ENCODE assay signal across 21 cellular contexts in the genomic region with DNA sequence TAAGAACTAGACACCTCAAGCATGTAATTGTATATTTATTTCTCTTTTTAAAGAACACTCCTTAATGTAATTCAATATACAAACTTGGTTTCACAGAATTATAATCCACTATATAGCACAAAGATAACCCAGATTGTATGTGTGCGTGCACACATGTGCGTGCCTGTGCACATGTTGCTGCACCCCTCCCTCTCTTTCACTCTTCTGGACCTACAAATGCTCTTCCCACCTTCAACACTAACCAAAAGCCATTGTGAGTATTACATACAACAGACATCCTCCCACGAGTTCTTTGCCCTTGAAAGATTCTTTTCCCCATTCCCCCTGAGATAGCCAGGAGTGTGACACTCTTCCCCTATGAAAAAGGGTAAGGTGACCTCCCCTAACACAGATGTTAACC.
DNase-seq lines count a peak whose midpoint lies in the region; ATAC-seq, FAIRE-seq and TF ChIP-seq lines count a peak whose summit lies in the region.
"Had no signal": no experiment of that assay in that cellular context is flagged by ENCODE, and none has a peak within 500 bp of the region (broad histone marks: within the 10 kb centered on the region; RNA-seq: fewer than 3 reads in every experiment).

No MANE protein-coding gene starts in this region.

- H3K36me3 Mint-ChIP-seq in activated CD8-positive, alpha-beta T cell treated with anti-CD3 and anti-CD28 coated beads for 36 hours (ENCODE audit: low read depth), result peaks cover 32% of the 10 kb centered on the region
- H3K36me3 Mint-ChIP-seq in activated CD8-positive, alpha-beta T cell treated with anti-CD3 and anti-CD28 coated beads, Interleukin-2, amount 10 ng/mL, durations not matched to agents 7 days and 5 days (ENCODE audit: low read depth), result peaks cover 28% of the 10 kb centered on the region
- H3K36me3 Mint-ChIP-seq in CD4-positive, alpha-beta memory T cell, result peaks cover 26 to 33% of the 10 kb centered on the region in 2 donors

- no peaks in the 10 kb centered on the region for H3K79me2 ChIP-seq in GM12878 (ENCODE audit: control insufficient read depth, insufficient read depth, low read length)

- H3K23ac ChIP-seq in neuronal stem cell (ENCODE audit: low read depth, low read length, poor library complexity), result no peak overlapping the region

- H2BK12ac ChIP-seq in neuronal stem cell (ENCODE audit: low read length), result no peak overlapping the region

- H3K4me3 Mint-ChIP-seq in activated CD8-positive, alpha-beta T cell treated with anti-CD3 and anti-CD28 coated beads for 36 hours, result no peak overlapping the region
- no peak overlapping the region for H3K4me3 Mint-ChIP-seq in activated CD8-positive, alpha-beta T cell treated with anti-CD3 and anti-CD28 coated beads, Interleukin-2, amount 10 ng/mL, durations not matched to agents 7 days and 5 days
- no peak overlapping the region for H3K4me3 Mint-ChIP-seq in CD4-positive, alpha-beta memory T cell
- H3K4me3 Mint-ChIP-seq: HFFc6 had no signal

- H2AFZ ChIP-seq in GM12878 (ENCODE audit: control insufficient read depth, low read depth, low read length) (no peak overlapping the region), neuronal stem cell (ENCODE audit: low read length) (no peak overlapping the region)

- no peak for TF ChIP-seq EP300 in GM12878 (IDR thresholded peaks at IDR 0.05; ENCODE audit: borderline replicate concordance in 1 of 2, control insufficient read depth in 1 of 2, low read depth in 2 of 2, low read length in 2 of 2)

- no peaks in the 10 kb centered on the region for H3K27me3 Mint-ChIP-seq in activated CD8-positive, alpha-beta T cell treated with anti-CD3 and anti-CD28 coated beads for 36 hours
- H3K27me3 Mint-ChIP-seq in activated CD8-positive, alpha-beta T cell treated with anti-CD3 and anti-CD28 coated beads, Interleukin-2, amount 10 ng/mL, durations not matched to agents 7 days and 5 days (ENCODE audit: low read depth), result no peaks in the 10 kb centered on the region
- no peaks in the 10 kb centered on the region for H3K27me3 Mint-ChIP-seq in CD4-positive, alpha-beta memory T cell

- no TSS peak for BruUV-seq in GM12878 (replicated peaks; lab: Mats Ljungman, UMichigan)

- H3K14ac ChIP-seq in neuronal stem cell (ENCODE audit: low read length), result peak overlapping the region; percentile 31

- no peak overlapping the region for H2BK15ac ChIP-seq in neuronal stem cell (ENCODE audit: low read length)

- RAD21 ChIA-PET in GM12878 (lab: Charles Lee; ENCODE audit: unreplicated experiment), result no interaction called here

- in situ Hi-C loops in GM12878 (cut with MboI), result no loop called here

- no peak overlapping the region for H3K9ac ChIP-seq in GM12878 (ENCODE audit: control insufficient read depth, insufficient read depth, low read length)
- H3K9ac ChIP-seq in neuronal stem cell (ENCODE audit: low read depth, low read length, poor library complexity), result no peak overlapping the region
- H3K9ac ChIP-seq: KMS-11 had no signal

- H4K8ac ChIP-seq in neuronal stem cell (ENCODE audit: low read depth, low read length), result no peak overlapping the region

- H3K9me3 Mint-ChIP-seq in activated CD8-positive, alpha-beta T cell treated with anti-CD3 and anti-CD28 coated beads for 36 hours, result no peaks in the 10 kb centered on the region
- H3K9me3 Mint-ChIP-seq in activated CD8-positive, alpha-beta T cell treated with anti-CD3 and anti-CD28 coated beads, Interleukin-2, amount 10 ng/mL, durations not matched to agents 7 days and 5 days (ENCODE audit: insufficient read depth), result no peaks in the 10 kb centered on the region
- H3K9me3 Mint-ChIP-seq in CD4-positive, alpha-beta memory T cell, result peaks cover 0 to 2% (median 0%) of the 10 kb centered on the region in 8 donors
- H3K9me3 Mint-ChIP-seq: HFFc6 had no signal

- TF ChIP-seq CTCF in activated CD8-positive, alpha-beta T cell treated with anti-CD3 and anti-CD28 coated beads for 36 hours (IDR thresholded peaks at IDR 0.05), result no peak
- TF ChIP-seq CTCF in GM12878 (IDR thresholded peaks at IDR 0.05 in 2 of 3, conservative IDR thresholded peaks at IDR 0.05 in 1 of 3; ENCODE audit: control insufficient read depth in 2 of 3, extremely low read depth in 1 of 3, insufficient read depth in 1 of 3, low read depth in 3 of 3, low read length in 3 of 3), result no peak

- FAIRE-seq in GM12878 (lab: Jason Lieb, UNC), result no peak

- no peak overlapping the region for H2AK5ac ChIP-seq in neuronal stem cell (ENCODE audit: low read depth, low read length)

- no peak for ATAC-seq in activated CD8-positive, alpha-beta T cell treated with anti-CD3 and anti-CD28 coated beads for 36 hours
- no peak for ATAC-seq in activated CD8-positive, alpha-beta T cell treated with anti-CD3 and anti-CD28 coated beads, Interleukin-2, amount 10 ng/mL, durations not matched to agents 7 days and 5 days
- peak; percentile 12; the same call in 2 of the 3 replicates for ATAC-seq in GM12878
- ATAC-seq in GM19328 (IDR thresholded peaks at IDR 0.05; ENCODE audit: unreplicated experiment), result no peak
- ATAC-seq in HG02610 (IDR thresholded peaks at IDR 0.05; ENCODE audit: unreplicated experiment), result no peak
- ATAC-seq: PC-3 had no signal

- H3K4ac ChIP-seq in neuronal stem cell (ENCODE audit: low read length), result no peak overlapping the region

- no peak overlapping the region for H4K91ac ChIP-seq in neuronal stem cell (ENCODE audit: low read depth, low read length, poor library complexity)

- no peak overlapping the region for H3K18ac ChIP-seq in neuronal stem cell (ENCODE audit: low read length)

- peaks cover 5% of the 10 kb centered on the region for H3K4me1 ChIP-seq in CD4-positive, alpha-beta memory T cell (ENCODE audit: insufficient read depth, low read length)
- H3K4me1 ChIP-seq in GM12878 (ENCODE audit: control insufficient read depth, insufficient read depth, low read length), result no peaks in the 10 kb centered on the region
- H3K4me1 ChIP-seq in neuronal stem cell (ENCODE audit: control insufficient read depth in 2 of 2, insufficient read depth in 1 of 2, low read depth in 1 of 2, low read length in 2 of 2), result peaks cover 0 to 3% of the 10 kb centered on the region in 2 donors

- H2BK120ac ChIP-seq in neuronal stem cell (ENCODE audit: low read depth, low read length), result no peak overlapping the region

- H3K36me3 ChIP-seq in CD4-positive, alpha-beta memory T cell (ENCODE audit: insufficient read depth, low read length), result peaks cover 22% of the 10 kb centered on the region
- H3K36me3 ChIP-seq in GM12878 (ENCODE audit: control insufficient read depth in 2 of 2, insufficient read depth in 2 of 2, low read length in 1 of 2), result peaks cover 10 to 11% of the 10 kb centered on the region in 2 experiments; a peak in 3 of 4 replicates
- peaks cover 2 to 10% of the 10 kb centered on the region in 2 donors for H3K36me3 ChIP-seq in neuronal stem cell (replicated peaks in 1 of 2; ENCODE audit: control insufficient read depth in 2 of 2, insufficient read depth in 2 of 2, low read length in 2 of 2)

- WGBS in GM12878 (ENCODE audit: insufficient coverage, insufficient replicate concordance, low lambda C conversion rate, missing lambda C conversion rate), result 96% methylated on average over 3 of the region's 3 CpGs
- no CpG with 5 or more reads among the region's 3 CpGs for WGBS in neuronal stem cell (ENCODE audit: extremely low coverage in 2 of 2, insufficient read length in 2 of 2, insufficient replicate concordance in 1 of 2), 2 donors

- no peak overlapping the region for H2BK5ac ChIP-seq in neuronal stem cell (ENCODE audit: low read length)

- H3K27me3 ChIP-seq in CD4-positive, alpha-beta memory T cell (ENCODE audit: insufficient read depth, low read length), result no peaks in the 10 kb centered on the region
- H3K27me3 ChIP-seq in GM12878 (replicated peaks in 1 of 2; ENCODE audit: control insufficient read depth in 2 of 2, insufficient read depth in 2 of 2, low read length in 1 of 2) (no peaks in the 10 kb centered on the region), neuronal stem cell (ENCODE audit: control insufficient read depth in 3 of 3, insufficient read depth in 3 of 3, low read depth in 1 of 3, low read length in 3 of 3) (no peaks in the 10 kb centered on the region)

- H3K27ac ChIP-seq in CD4-positive, alpha-beta memory T cell (ENCODE audit: low read depth, low read length), result no peak overlapping the region
- no peak overlapping the region for H3K27ac ChIP-seq in GM12878 (ENCODE audit: control insufficient read depth, insufficient read depth)
- no peak overlapping the region for H3K27ac ChIP-seq in neuronal stem cell (replicated peaks; ENCODE audit: low read length)
- H3K27ac ChIP-seq: KMS-11 had no signal

- peaks cover 19% of the 10 kb centered on the region for H3K4me1 Mint-ChIP-seq in activated CD8-positive, alpha-beta T cell treated with anti-CD3 and anti-CD28 coated beads for 36 hours (ENCODE audit: low read depth)
- peaks cover 6% of the 10 kb centered on the region for H3K4me1 Mint-ChIP-seq in activated CD8-positive, alpha-beta T cell treated with anti-CD3 and anti-CD28 coated beads, Interleukin-2, amount 10 ng/mL, durations not matched to agents 7 days and 5 days (ENCODE audit: low read depth)
- H3K4me1 Mint-ChIP-seq in CD4-positive, alpha-beta memory T cell, result peaks cover 14 to 30% (median 21%) of the 10 kb centered on the region in 4 donors

- CTCF ChIA-PET in activated CD8-positive, alpha-beta T cell treated with anti-CD3 and anti-CD28 coated beads for 36 hours (lab: Charles Lee), result interaction anchor here (0.9 to 3.3 kb wide), 2 partner anchors 14 to 15 kb away, joined by 4 to 13 read pairs; no protein-coding TSS in a partner anchor
- CTCF ChIA-PET in activated CD8-positive, alpha-beta T cell treated with anti-CD3 and anti-CD28 coated beads, Interleukin-2, amount 10 ng/mL, durations not matched to agents 7 days and 5 days (lab: Charles Lee), result interaction anchor here (1.4 kb wide), 1 partner anchor 89 kb away, joined by 3 read pairs; no protein-coding TSS in a partner anchor
- CTCF ChIA-PET in CD4-positive, alpha-beta memory T cell (lab: Charles Lee; ENCODE audit: partially characterized antibody), result interaction anchor here (1.4 kb wide), 1 partner anchor 586 kb away, joined by 3 read pairs; no protein-coding TSS in a partner anchor
- CTCF ChIA-PET in GM12878 (lab: Yijun Ruan, JAX), result interaction anchor here (0.7 to 3.3 kb wide), 2 partner anchors 15 to 75 kb away, joined by 3 to 16 read pairs; no protein-coding TSS in a partner anchor

- no peaks in the 10 kb centered on the region for H3K9me3 ChIP-seq in CD4-positive, alpha-beta memory T cell (ENCODE audit: control insufficient read depth in 1 of 2, low read length in 2 of 2)
- H3K9me3 ChIP-seq in GM12878 (replicated peaks; ENCODE audit: control insufficient read depth, insufficient read depth, low read length) (no peaks in the 10 kb centered on the region), neuronal stem cell (replicated peaks in 1 of 2; ENCODE audit: control insufficient read depth in 2 of 2, insufficient read depth in 1 of 2, low read depth in 1 of 2, low read length in 2 of 2) (no peaks in the 10 kb centered on the region)

- POLR2A ChIA-PET in activated CD8-positive, alpha-beta T cell treated with anti-CD3 and anti-CD28 coated beads for 36 hours (lab: Charles Lee), result no interaction called here
- POLR2A ChIA-PET in activated CD8-positive, alpha-beta T cell treated with anti-CD3 and anti-CD28 coated beads, Interleukin-2, amount 10 ng/mL, durations not matched to agents 7 days and 5 days (lab: Charles Lee), result no interaction called here
- POLR2A ChIA-PET in CD4-positive, alpha-beta memory T cell (lab: Charles Lee; ENCODE audit: partially characterized antibody), result interaction anchor here (0.6 kb wide), 1 partner anchor 192 kb away, joined by 3 read pairs; no protein-coding TSS in a partner anchor
- POLR2A ChIA-PET in GM12878 (lab: Charles Lee), result no interaction called here

- no peaks in the 10 kb centered on the region for H3K79me1 ChIP-seq in neuronal stem cell (ENCODE audit: low read depth, low read length)

- no peaks in the 10 kb centered on the region for H4K20me1 ChIP-seq in GM12878 (ENCODE audit: control insufficient read depth, insufficient read depth)

- H3K4me3 ChIP-seq in CD4-positive, alpha-beta memory T cell (ENCODE audit: low read length in 2 of 2), result no peak overlapping the region
- H3K4me3 ChIP-seq in GM12878, result no peak overlapping the region
- no peak overlapping the region for H3K4me3 ChIP-seq in neuronal stem cell (ENCODE audit: low read length in 2 of 2)

- no peak for TF ChIP-seq RAD21 in GM12878 (IDR thresholded peaks at IDR 0.05; ENCODE audit: insufficient read depth, low read depth, low read length)

- H3K27ac Mint-ChIP-seq in activated CD8-positive, alpha-beta T cell treated with anti-CD3 and anti-CD28 coated beads for 36 hours, result peak overlapping the region; percentile 0
- H3K27ac Mint-ChIP-seq in activated CD8-positive, alpha-beta T cell treated with anti-CD3 and anti-CD28 coated beads, Interleukin-2, amount 10 ng/mL, durations not matched to agents 7 days and 5 days, result no peak overlapping the region
- H3K27ac Mint-ChIP-seq in CD4-positive, alpha-beta memory T cell, result peak overlapping the region in 6 of 7 donors; percentile 3 to 86 (median 40)
- H3K27ac Mint-ChIP-seq: HFFc6 had no signal

- no peak overlapping the region for H3K4me2 ChIP-seq in GM12878 (ENCODE audit: control insufficient read depth, insufficient read depth)
- no peak overlapping the region for H3K4me2 ChIP-seq in neuronal stem cell (ENCODE audit: insufficient read depth, low read length, poor library complexity, severe bottlenecking)
- H3K4me2 ChIP-seq: KMS-11 had no signal

- intact Hi-C loops in activated CD8-positive, alpha-beta T cell treated with anti-CD3 and anti-CD28 coated beads for 36 hours (cut with micrococcal nuclease), result no loop called here
- intact Hi-C loops in CD4-positive, alpha-beta memory T cell (cut with micrococcal nuclease), result no loop called here
- intact Hi-C loops in GM12878 (cut with micrococcal nuclease; ENCODE audit: unreplicated experiment), result no loop called here

- no peak for TF ChIP-seq POLR2A in GM12878 (IDR thresholded peaks at IDR 0.05; ENCODE audit: low read depth, low read length)

- SMC1A ChIA-PET in GM12878 (lab: Charles Lee; ENCODE audit: uncharacterized antibody, unreplicated experiment), result interaction anchor here (0.7 to 2.2 kb wide), 2 partner anchors 14 to 25 kb away, joined by 3 to 11 read pairs; no protein-coding TSS in a partner anchor

- DNase-seq in activated CD8-positive, alpha-beta T cell treated with anti-CD3 and anti-CD28 coated beads for 36 hours, result no peak
- no peak for DNase-seq in activated CD8-positive, alpha-beta T cell treated with anti-CD3 and anti-CD28 coated beads, Interleukin-2, amount 10 ng/mL, durations not matched to agents 7 days and 5 days
- DNase-seq in CD4-positive, alpha-beta memory T cell, result no peak
- no peak for DNase-seq in GM12878 (ENCODE audit: low read depth, low spot score)
- no peak for DNase-seq in neuronal stem cell (ENCODE audit: low spot score)
- no peak for DNase-seq in DMS53 treated with DMSO at 0.1 percent for 48 hours (lab: John Stamatoyannopoulos, UW; ENCODE audit: unreplicated experiment)
- DNase-seq: 8988T, DMS79 treated with DMSO at 0.1 percent for 48 hours, H7, HFFc6, NCI-H1417, NCI-H187, NCI-H2227 treated with DMSO at 0.1 percent for 48 hours, NCI-H510A treated with DMSO at 0.1 percent for 48 hours, NCI-H774, PC-3, RPMI8226, SHP77 treated with DMSO at 0.1 percent for 48 hours had no signal
